1 cellular context compared by ENCODE assay signal in the genomic region with DNA sequence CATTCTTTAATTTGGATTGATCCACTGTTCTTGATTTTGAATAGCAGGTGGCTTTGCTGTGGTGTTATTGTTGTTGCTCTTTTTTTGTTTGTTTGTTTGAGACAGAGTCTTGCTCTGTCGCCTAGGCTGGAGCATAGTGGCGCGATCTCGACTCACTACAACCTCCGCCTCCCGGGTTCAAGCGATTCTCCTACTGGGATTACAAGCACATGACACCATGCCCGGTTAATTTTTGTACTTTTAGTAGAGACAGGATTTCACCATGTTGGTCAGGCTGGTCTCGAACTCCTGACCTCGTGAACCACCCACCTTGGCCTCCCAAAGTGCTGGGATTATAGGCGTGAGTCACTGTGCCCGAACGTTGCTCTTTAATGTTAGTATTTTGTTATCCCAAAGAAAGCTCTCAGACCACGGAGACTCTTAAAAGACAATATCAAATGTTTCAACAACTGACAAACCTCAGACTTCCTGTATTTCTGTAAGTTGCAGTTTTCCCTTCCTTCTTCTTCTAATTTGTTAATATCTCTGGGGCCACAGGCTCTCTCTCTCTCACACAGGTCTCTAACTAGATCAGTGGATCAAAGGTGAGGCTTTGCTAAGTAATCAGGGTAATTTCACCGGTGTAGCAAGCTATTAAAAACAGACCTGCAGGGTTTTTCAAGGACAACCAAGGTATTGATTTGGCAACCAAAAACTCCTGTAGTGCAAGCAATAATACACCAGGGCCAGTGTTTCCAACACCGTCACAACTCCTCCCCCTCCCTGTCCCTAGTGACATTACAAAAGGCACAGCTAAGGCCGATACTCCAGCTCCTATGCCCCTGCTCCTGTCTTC.
TF ChIP-seq lines count a peak whose summit lies in the region.

No MANE protein-coding gene starts in this region.

TF ChIP-seq in HepG2, 621 proteins besides CTCF, POLR2A, EP300 and RAD21 (continued from another document and continues in another):
- TF ChIP-seq, protein P1, sequence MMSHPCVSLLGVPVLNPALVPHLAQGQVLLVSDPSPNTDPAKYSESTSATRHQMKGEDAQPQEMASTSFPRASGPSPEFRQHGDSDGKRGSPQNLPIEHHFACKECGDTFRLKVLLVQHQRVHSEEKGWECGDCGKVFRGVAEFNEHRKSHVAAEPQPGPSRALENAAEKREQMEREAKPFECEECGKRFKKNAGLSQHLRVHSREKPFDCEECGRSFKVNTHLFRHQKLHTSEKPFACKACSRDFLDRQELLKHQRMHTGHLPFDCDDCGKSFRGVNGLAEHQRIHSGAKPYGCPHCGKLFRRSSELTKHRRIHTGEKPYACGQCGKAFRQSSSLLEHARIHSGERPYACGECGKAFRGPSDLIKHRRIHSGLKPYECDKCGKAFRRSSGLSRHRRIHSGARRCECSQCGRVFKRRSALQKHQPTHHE (CRISPR knock-in tag; IDR thresholded peaks at IDR 0.05; ENCODE audit: borderline replicate concordance): no peak; the same call in 1 of the 2 replicates
- TF ChIP-seq, protein P2, sequence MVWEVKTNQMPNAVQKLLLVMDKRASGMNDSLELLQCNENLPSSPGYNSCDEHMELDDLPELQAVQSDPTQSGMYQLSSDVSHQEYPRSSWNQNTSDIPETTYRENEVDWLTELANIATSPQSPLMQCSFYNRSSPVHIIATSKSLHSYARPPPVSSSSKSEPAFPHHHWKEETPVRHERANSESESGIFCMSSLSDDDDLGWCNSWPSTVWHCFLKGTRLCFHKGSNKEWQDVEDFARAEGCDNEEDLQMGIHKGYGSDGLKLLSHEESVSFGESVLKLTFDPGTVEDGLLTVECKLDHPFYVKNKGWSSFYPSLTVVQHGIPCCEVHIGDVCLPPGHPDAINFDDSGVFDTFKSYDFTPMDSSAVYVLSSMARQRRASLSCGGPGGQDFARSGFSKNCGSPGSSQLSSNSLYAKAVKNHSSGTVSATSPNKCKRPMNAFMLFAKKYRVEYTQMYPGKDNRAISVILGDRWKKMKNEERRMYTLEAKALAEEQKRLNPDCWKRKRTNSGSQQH (CRISPR knock-in tag; IDR thresholded peaks at IDR 0.05; ENCODE audit: low read depth): no peak
- TF ChIP-seq ZNF619 (CRISPR knock-in tag; IDR thresholded peaks at IDR 0.05) (0 out of 2 replicates have a peak, but pooled peaks have one; percentile 24), DMAP1 (CRISPR knock-in tag; IDR thresholded peaks at IDR 0.05) (peak; percentile 82), BORCS8-MEF2B (CRISPR knock-in tag; IDR thresholded peaks at IDR 0.05) (no peak), DPF2 (CRISPR knock-in tag; IDR thresholded peaks at IDR 0.05; ENCODE audit: borderline replicate concordance, low read depth) (peak; percentile 94), CHD4 (IDR thresholded peaks at IDR 0.05; ENCODE audit: borderline replicate concordance, low read length) (peak; percentile 97), RBFOX2 (IDR thresholded peaks at IDR 0.05; ENCODE audit: low read depth, low read length) (no peak; the same call in 1 of the 2 replicates), CEBPB (IDR thresholded peaks at IDR 0.05; ENCODE audit: borderline replicate concordance, low read depth, low read length) (peak; percentile 93), ZNF772 (CRISPR knock-in tag; IDR thresholded peaks at IDR 0.05) (peak; percentile 89; the same call in 1 of the 2 replicates), TAF1 (CRISPR knock-in tag; IDR thresholded peaks at IDR 0.05) (peak; percentile 44; the same call in 1 of the 2 replicates), MXI1 (IDR thresholded peaks at IDR 0.05; ENCODE audit: borderline replicate concordance, low read depth, low read length) (no peak), ZNF577 (CRISPR knock-in tag; IDR thresholded peaks at IDR 0.05; ENCODE audit: borderline replicate concordance, low read depth) (no peak), MAFF (IDR thresholded peaks at IDR 0.05; ENCODE audit: low read depth, low read length) (peak; percentile 60), ZBTB38 (CRISPR knock-in tag; IDR thresholded peaks at IDR 0.05) (peak; percentile 72), RCOR2 (CRISPR knock-in tag; IDR thresholded peaks at IDR 0.05) (peak; percentile 63; the same call in 1 of the 2 replicates), ZMYM2 (CRISPR knock-in tag; IDR thresholded peaks at IDR 0.05) (peak; percentile 99), MAFK (conservative IDR thresholded peaks at IDR 0.05 in 1 of 2, IDR thresholded peaks at IDR 0.05 in 1 of 2; ENCODE audit: low read length in 2 of 2) (no peak), ZNF562 (CRISPR knock-in tag; IDR thresholded peaks at IDR 0.05; ENCODE audit: borderline replicate concordance) (no peak), HCFC1 (IDR thresholded peaks at IDR 0.05; ENCODE audit: low read depth, low read length) (no peak), ZNF484 (CRISPR knock-in tag; IDR thresholded peaks at IDR 0.05; ENCODE audit: borderline replicate concordance, low read depth) (no peak), GZF1 (CRISPR knock-in tag; IDR thresholded peaks at IDR 0.05) (0 out of 2 replicates have a peak, but pooled peaks have one; percentile 80), CCDC6 (CRISPR knock-in tag; IDR thresholded peaks at IDR 0.05) (no peak), ZNF30 (CRISPR knock-in tag; IDR thresholded peaks at IDR 0.05) (no peak), SETDB1 (CRISPR knock-in tag; IDR thresholded peaks at IDR 0.05; ENCODE audit: borderline replicate concordance) (no peak), SAP130 (CRISPR knock-in tag; IDR thresholded peaks at IDR 0.05; ENCODE audit: low read depth) (peak; percentile 87), SAFB2 (CRISPR knock-in tag; IDR thresholded peaks at IDR 0.05; ENCODE audit: borderline replicate concordance, low read depth) (no peak), CENPX (CRISPR knock-in tag; IDR thresholded peaks at IDR 0.05) (no peak), MAF1 (CRISPR knock-in tag; IDR thresholded peaks at IDR 0.05; ENCODE audit: borderline replicate concordance) (no peak), SMAD1 (CRISPR knock-in tag; IDR thresholded peaks at IDR 0.05; ENCODE audit: borderline replicate concordance, low read depth) (no peak), IRF2 (CRISPR knock-in tag; IDR thresholded peaks at IDR 0.05) (peak; percentile 82), KDM2A (CRISPR knock-in tag; IDR thresholded peaks at IDR 0.05; ENCODE audit: borderline replicate concordance, low read depth) (no peak; the same call in 1 of the 2 replicates), POLR2G (IDR thresholded peaks at IDR 0.05; ENCODE audit: low read depth, low read length) (peak; percentile 63; the same call in 1 of the 2 replicates), MZF1 (CRISPR knock-in tag; IDR thresholded peaks at IDR 0.05; ENCODE audit: borderline replicate concordance) (no peak), ZNF460 (CRISPR knock-in tag; IDR thresholded peaks at IDR 0.05; ENCODE audit: borderline replicate concordance) (no peak; the same call in 1 of the 2 replicates), ETV6 (CRISPR knock-in tag; conservative IDR thresholded peaks at IDR 0.05) (0 out of 2 replicates have a peak, but pooled peaks have one; percentile 15), UBTF (CRISPR knock-in tag; IDR thresholded peaks at IDR 0.05) (peak; percentile 44; the same call in 1 of the 2 replicates), RORA (CRISPR knock-in tag; IDR thresholded peaks at IDR 0.05) (peak; percentile 76; the same call in 1 of the 2 replicates), RFXAP (CRISPR knock-in tag; IDR thresholded peaks at IDR 0.05; ENCODE audit: borderline replicate concordance) (no peak), SNAPC5 (CRISPR knock-in tag; IDR thresholded peaks at IDR 0.05; ENCODE audit: borderline replicate concordance) (0 out of 2 replicates have a peak, but pooled peaks have one; percentile 79), TERF1 (CRISPR knock-in tag; IDR thresholded peaks at IDR 0.05) (no peak), RARG (CRISPR knock-in tag; IDR thresholded peaks at IDR 0.05; ENCODE audit: low read depth) (no peak), ZBTB20 (CRISPR knock-in tag; IDR thresholded peaks at IDR 0.05; ENCODE audit: borderline replicate concordance, low read depth) (peak; percentile 77; the same call in 1 of the 2 replicates), ZFP90 (CRISPR knock-in tag; IDR thresholded peaks at IDR 0.05; ENCODE audit: borderline replicate concordance) (0 out of 2 replicates have a peak, but pooled peaks have one; percentile 78), ATF7-NPFF (CRISPR knock-in tag; IDR thresholded peaks at IDR 0.05; ENCODE audit: low read depth) (peak; percentile 68), CREM (IDR thresholded peaks at IDR 0.05) (peak; percentile 90), CREM (CRISPR knock-in tag; IDR thresholded peaks at IDR 0.05) (no peak), SYNCRIP (IDR thresholded peaks at IDR 0.05; ENCODE audit: insufficient read depth, low read depth, low read length) (no peak)
- TF ChIP-seq, protein P3, sequence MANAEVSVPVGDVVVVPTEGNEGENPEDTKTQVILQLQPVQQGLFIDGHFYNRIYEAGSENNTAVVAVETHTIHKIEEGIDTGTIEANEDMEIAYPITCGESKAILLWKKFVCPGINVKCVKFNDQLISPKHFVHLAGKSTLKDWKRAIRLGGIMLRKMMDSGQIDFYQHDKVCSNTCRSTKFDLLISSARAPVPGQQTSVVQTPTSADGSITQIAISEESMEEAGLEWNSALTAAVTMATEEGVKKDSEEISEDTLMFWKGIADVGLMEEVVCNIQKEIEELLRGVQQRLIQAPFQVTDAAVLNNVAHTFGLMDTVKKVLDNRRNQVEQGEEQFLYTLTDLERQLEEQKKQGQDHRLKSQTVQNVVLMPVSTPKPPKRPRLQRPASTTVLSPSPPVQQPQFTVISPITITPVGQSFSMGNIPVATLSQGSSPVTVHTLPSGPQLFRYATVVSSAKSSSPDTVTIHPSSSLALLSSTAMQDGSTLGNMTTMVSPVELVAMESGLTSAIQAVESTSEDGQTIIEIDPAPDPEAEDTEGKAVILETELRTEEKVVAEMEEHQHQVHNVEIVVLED (CRISPR knock-in tag; IDR thresholded peaks at IDR 0.05; ENCODE audit: borderline replicate concordance): peak; percentile 49; the same call in 1 of the 2 replicates
- TF ChIP-seq, protein P4, sequence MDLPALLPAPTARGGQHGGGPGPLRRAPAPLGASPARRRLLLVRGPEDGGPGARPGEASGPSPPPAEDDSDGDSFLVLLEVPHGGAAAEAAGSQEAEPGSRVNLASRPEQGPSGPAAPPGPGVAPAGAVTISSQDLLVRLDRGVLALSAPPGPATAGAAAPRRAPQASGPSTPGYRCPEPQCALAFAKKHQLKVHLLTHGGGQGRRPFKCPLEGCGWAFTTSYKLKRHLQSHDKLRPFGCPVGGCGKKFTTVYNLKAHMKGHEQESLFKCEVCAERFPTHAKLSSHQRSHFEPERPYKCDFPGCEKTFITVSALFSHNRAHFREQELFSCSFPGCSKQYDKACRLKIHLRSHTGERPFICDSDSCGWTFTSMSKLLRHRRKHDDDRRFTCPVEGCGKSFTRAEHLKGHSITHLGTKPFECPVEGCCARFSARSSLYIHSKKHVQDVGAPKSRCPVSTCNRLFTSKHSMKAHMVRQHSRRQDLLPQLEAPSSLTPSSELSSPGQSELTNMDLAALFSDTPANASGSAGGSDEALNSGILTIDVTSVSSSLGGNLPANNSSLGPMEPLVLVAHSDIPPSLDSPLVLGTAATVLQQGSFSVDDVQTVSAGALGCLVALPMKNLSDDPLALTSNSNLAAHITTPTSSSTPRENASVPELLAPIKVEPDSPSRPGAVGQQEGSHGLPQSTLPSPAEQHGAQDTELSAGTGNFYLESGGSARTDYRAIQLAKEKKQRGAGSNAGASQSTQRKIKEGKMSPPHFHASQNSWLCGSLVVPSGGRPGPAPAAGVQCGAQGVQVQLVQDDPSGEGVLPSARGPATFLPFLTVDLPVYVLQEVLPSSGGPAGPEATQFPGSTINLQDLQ (CRISPR knock-in tag; IDR thresholded peaks at IDR 0.05): no peak
- TF ChIP-seq, protein P5, sequence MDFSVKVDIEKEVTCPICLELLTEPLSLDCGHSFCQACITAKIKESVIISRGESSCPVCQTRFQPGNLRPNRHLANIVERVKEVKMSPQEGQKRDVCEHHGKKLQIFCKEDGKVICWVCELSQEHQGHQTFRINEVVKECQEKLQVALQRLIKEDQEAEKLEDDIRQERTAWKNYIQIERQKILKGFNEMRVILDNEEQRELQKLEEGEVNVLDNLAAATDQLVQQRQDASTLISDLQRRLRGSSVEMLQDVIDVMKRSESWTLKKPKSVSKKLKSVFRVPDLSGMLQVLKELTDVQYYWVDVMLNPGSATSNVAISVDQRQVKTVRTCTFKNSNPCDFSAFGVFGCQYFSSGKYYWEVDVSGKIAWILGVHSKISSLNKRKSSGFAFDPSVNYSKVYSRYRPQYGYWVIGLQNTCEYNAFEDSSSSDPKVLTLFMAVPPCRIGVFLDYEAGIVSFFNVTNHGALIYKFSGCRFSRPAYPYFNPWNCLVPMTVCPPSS (IDR thresholded peaks at IDR 0.05): no peak
- TF ChIP-seq, protein P6, sequence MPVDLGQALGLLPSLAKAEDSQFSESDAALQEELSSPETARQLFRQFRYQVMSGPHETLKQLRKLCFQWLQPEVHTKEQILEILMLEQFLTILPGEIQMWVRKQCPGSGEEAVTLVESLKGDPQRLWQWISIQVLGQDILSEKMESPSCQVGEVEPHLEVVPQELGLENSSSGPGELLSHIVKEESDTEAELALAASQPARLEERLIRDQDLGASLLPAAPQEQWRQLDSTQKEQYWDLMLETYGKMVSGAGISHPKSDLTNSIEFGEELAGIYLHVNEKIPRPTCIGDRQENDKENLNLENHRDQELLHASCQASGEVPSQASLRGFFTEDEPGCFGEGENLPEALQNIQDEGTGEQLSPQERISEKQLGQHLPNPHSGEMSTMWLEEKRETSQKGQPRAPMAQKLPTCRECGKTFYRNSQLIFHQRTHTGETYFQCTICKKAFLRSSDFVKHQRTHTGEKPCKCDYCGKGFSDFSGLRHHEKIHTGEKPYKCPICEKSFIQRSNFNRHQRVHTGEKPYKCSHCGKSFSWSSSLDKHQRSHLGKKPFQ (CRISPR knock-in tag; IDR thresholded peaks at IDR 0.05; ENCODE audit: insufficient replicate concordance): no peak
